11 cellular contexts compared by ENCODE assay signal in genomic region chr14:94936411-94936892, GRCh38.
A peak's percentile ranks its signal among the peaks of the same experiment; 100 is the strongest.
DNase-seq lines count a peak whose midpoint lies in the region; ATAC-seq and TF ChIP-seq lines count a peak whose summit lies in the region.
"Had no signal": no experiment of that assay in that cellular context is flagged by ENCODE, and none has a peak within 500 bp of the region (broad histone marks: within the 10 kb centered on the region; RNA-seq: fewer than 3 reads in every experiment).

No MANE protein-coding gene starts in this region.

- ATAC-seq in Right ventricle myocardium inferior, result peak; percentile 84
- ATAC-seq in natural killer cell treated with Interleukin-12 subunit alpha and Interleukin-12 subunit beta and Interleukin-15 and Interleukin-18, amount 100 ng/mL, for 72 hours, result no peak
- ATAC-seq in HG03139 (IDR thresholded peaks at IDR 0.05; ENCODE audit: unreplicated experiment), result no peak
- no peak for ATAC-seq in GM18858 (IDR thresholded peaks at IDR 0.05; ENCODE audit: unreplicated experiment)
- ATAC-seq: A549 had no signal

- H3K4me1 Mint-ChIP-seq in natural killer cell treated with Interleukin-12 subunit alpha and Interleukin-12 subunit beta and Interleukin-15 and Interleukin-18, amount 100 ng/mL, for 72 hours (ENCODE audit: low read depth in 2 of 2), result no peaks in the 10 kb centered on the region

- H3K27ac Mint-ChIP-seq in natural killer cell treated with Interleukin-12 subunit alpha and Interleukin-12 subunit beta and Interleukin-15 and Interleukin-18, amount 100 ng/mL, for 72 hours, result no peak overlapping the region

- DNase-seq in Right ventricle myocardium inferior (ENCODE audit: missing footprints), result peak; percentile 73
- DNase-seq in cardiac septum (ENCODE audit: low spot score), result no peak
- peak; percentile 24 for DNase-seq in choroid plexus epithelial cell (ENCODE audit: low read depth)
- DNase-seq in mucosa of gallbladder (ENCODE audit: low spot score), result peak; percentile 54
- DNase-seq in natural killer cell treated with Interleukin-12 subunit alpha and Interleukin-12 subunit beta and Interleukin-15 and Interleukin-18, amount 100 ng/mL, for 72 hours (ENCODE audit: low spot score), result no peak
- no peak for DNase-seq in HCEC 1CT
- DNase-seq: stimulated activated CD4-positive, alpha-beta T cell treated with anti-CD3 and anti-CD28 coated beads, Interleukin-2, amount 100 ng/mL, for 24 hours had no signal

- H3K4me3 Mint-ChIP-seq in natural killer cell treated with Interleukin-12 subunit alpha and Interleukin-12 subunit beta and Interleukin-15 and Interleukin-18, amount 100 ng/mL, for 72 hours, result no peak overlapping the region

- no peak for TF ChIP-seq CTCF in choroid plexus epithelial cell (conservative IDR thresholded peaks at IDR 0.05; ENCODE audit: low read depth, low read length)

- H3K36me3 Mint-ChIP-seq in natural killer cell treated with Interleukin-12 subunit alpha and Interleukin-12 subunit beta and Interleukin-15 and Interleukin-18, amount 100 ng/mL, for 72 hours, result no peaks in the 10 kb centered on the region

- H3K27me3 Mint-ChIP-seq in natural killer cell treated with Interleukin-12 subunit alpha and Interleukin-12 subunit beta and Interleukin-15 and Interleukin-18, amount 100 ng/mL, for 72 hours, result peaks cover 5% of the 10 kb centered on the region in 2 donors

- no peak overlapping the region for H3K4me3 ChIP-seq in choroid plexus epithelial cell (ENCODE audit: low read depth, low read length)
- H3K4me3 ChIP-seq: A549, HAP-1 had no signal

- H3K9me3 Mint-ChIP-seq in natural killer cell treated with Interleukin-12 subunit alpha and Interleukin-12 subunit beta and Interleukin-15 and Interleukin-18, amount 100 ng/mL, for 72 hours, result no peaks in the 10 kb centered on the region

- intact Hi-C loops in Right ventricle myocardium inferior (cut with DNase I), result no loop called here
- intact Hi-C loops in cardiac septum (cut with DNase I), result no loop called here

Comparison
In these comparisons a context has a peak if more than half of its experiments do, and no peak if none do; other contexts are left out.
1. DNase-seq: peak in Right ventricle myocardium inferior (single experiment), choroid plexus epithelial cell (single experiment) and mucosa of gallbladder (single experiment); none in cardiac septum (single experiment), natural killer cell treated with Interleukin-12 subunit alpha and Interleukin-12 subunit beta and Interleukin-15 and Interleukin-18, amount 100 ng/mL, for 72 hours (single experiment) and HCEC 1CT (single experiment).